25 cellular contexts compared by ENCODE assay signal in the genomic region with DNA sequence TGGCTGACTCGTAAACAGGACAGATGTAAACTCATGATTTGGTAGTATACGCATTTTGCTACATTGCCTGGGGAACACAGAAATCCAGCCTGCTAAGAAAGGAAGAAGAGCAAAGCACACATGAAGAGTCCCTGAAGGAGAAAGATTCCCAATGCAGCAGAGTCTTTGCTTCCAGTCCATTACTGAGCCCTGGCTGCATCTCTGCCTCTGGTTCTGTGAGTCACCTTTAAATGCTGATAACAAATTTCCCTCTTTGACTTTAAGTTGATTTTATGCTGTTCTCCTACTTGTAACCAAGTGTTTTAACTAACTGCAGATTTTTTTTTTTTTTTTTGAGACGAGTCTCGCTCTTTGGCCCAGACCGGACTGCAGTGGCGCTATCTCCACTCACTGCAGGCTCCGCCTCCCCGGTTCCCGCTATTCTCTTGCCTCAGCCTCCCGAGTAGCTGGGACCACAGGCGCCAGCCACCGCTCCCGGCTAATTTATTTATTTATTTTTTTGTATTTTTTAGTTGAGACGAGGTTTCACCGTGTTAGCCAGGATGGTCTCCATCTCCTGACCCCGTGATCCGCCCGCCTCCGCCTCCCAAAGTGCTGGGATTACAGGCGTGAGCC.
"Had no signal": no experiment of that assay in that cellular context is flagged by ENCODE, and none has a peak within 500 bp of the region (broad histone marks: within the 10 kb centered on the region; RNA-seq: fewer than 3 reads in every experiment).

No MANE protein-coding gene starts in this region.

- H3K27ac Mint-ChIP-seq: activated T-helper 17 cell treated with anti-CD3 and anti-CD28 coated beads, Interleukin-2, amount 50 U/mL, for 72 hours; immature natural killer cell; stimulated activated naive CD8-positive, alpha-beta T cell treated with anti-CD3 and anti-CD28 coated beads, Interleukin-15, Interleukin-2, amounts not matched to agents 100 ng/mL and 50 ng/mL, for 24 hours had no signal

- H3K4me1 ChIP-seq: colonic mucosa, gastroesophageal sphincter, psoas muscle, tibial nerve, vagina had no signal

- ATAC-seq: activated T-helper 17 cell treated with anti-CD3 and anti-CD28 coated beads, Interleukin-2, amount 50 U/mL, for 72 hours; gastroesophageal sphincter; heart right ventricle; naive thymus-derived CD4-positive, alpha-beta T cell; psoas muscle; right cardiac atrium had no signal

- H3K4me3 Mint-ChIP-seq: activated T-helper 17 cell treated with anti-CD3 and anti-CD28 coated beads, Interleukin-2, amount 50 U/mL, for 72 hours; immature natural killer cell; naive thymus-derived CD4-positive, alpha-beta T cell; stimulated activated naive CD8-positive, alpha-beta T cell treated with anti-CD3 and anti-CD28 coated beads, Interleukin-15, Interleukin-2, amounts not matched to agents 100 ng/mL and 50 ng/mL, for 24 hours had no signal

- H3K4me3 ChIP-seq: colonic mucosa, gastroesophageal sphincter, heart right ventricle, ovary, psoas muscle, tibial nerve, vagina had no signal

- FAIRE-seq: endometrium, small intestine had no signal

- H3K36me3 Mint-ChIP-seq: immature natural killer cell; naive thymus-derived CD4-positive, alpha-beta T cell had no signal

- H3K9me3 ChIP-seq: colonic mucosa, gastroesophageal sphincter, heart right ventricle, ovary, psoas muscle, tibial nerve, vagina had no signal

- H3K27me3 ChIP-seq: brain microvascular endothelial cell, colonic mucosa, gastroesophageal sphincter, heart right ventricle, ovary, tibial nerve, vagina had no signal

- H3K4me1 Mint-ChIP-seq: activated T-helper 17 cell treated with anti-CD3 and anti-CD28 coated beads, Interleukin-2, amount 50 U/mL, for 72 hours; immature natural killer cell had no signal

- DNase-seq: activated CD4-positive, alpha-beta T cell treated with anti-CD3 and anti-CD28 coated beads, Interleukin-2, amount 50 U/mL, for 48 hours; activated naive CD4-positive, alpha-beta T cell treated with Interleukin-2 at 50 U/mL for 16 hours; anterior cingulate cortex; brain microvascular endothelial cell; central memory CD4-positive, alpha-beta T cell; colonic mucosa; erythroblast; heart right ventricle; immature natural killer cell; mesenchymal stem cell; naive thymus-derived CD4-positive, alpha-beta T cell; ovary; psoas muscle; right cardiac atrium; small intestine; stimulated activated CD4-positive, alpha-beta T cell treated with anti-CD3 and anti-CD28 coated beads, Interleukin-15, amount 100 ng/mL, for 24 hours; stimulated activated CD4-positive, alpha-beta T cell treated with anti-CD3 and anti-CD28 coated beads, Interleukin-2, amount 100 ng/mL, for 48 hours; T-helper 2 cell had no signal

- H3K36me3 ChIP-seq: brain microvascular endothelial cell, colonic mucosa, gastroesophageal sphincter, heart right ventricle, ovary, tibial nerve, vagina had no signal

- H3K27ac ChIP-seq: brain microvascular endothelial cell, colonic mucosa, gastroesophageal sphincter, heart right ventricle, ovary, psoas muscle, tibial nerve, vagina, VCaP had no signal

- H3K9me3 Mint-ChIP-seq: activated T-helper 17 cell treated with anti-CD3 and anti-CD28 coated beads, Interleukin-2, amount 50 U/mL, for 72 hours; immature natural killer cell; naive thymus-derived CD4-positive, alpha-beta T cell; stimulated activated naive CD8-positive, alpha-beta T cell treated with anti-CD3 and anti-CD28 coated beads, Interleukin-15, Interleukin-2, amounts not matched to agents 100 ng/mL and 50 ng/mL, for 24 hours had no signal
